ENCODE assay signal across 8 cellular contexts in genomic region chr10:87301466-87302115, GRCh38. TPM values are rescaled to one million over a fixed set of nuclear protein-coding genes. Genes with fewer than 3 reads are reported as not detected.
DNase-seq lines count a peak whose midpoint lies in the region; ATAC-seq and TF ChIP-seq lines count a peak whose summit lies in the region.
"Not testable (repeated sequence)": the region's sequence is repeated elsewhere in the genome, so short reads cannot be mapped to it uniquely, and the experiment has no call there.

No MANE protein-coding gene starts in this region.

- H3K36me3 ChIP-seq in cardiac muscle cell; parathyroid adenoma (ENCODE audit: control insufficient read depth, insufficient read depth, low read length): not testable (repeated sequence)

- H2AFZ ChIP-seq in parathyroid adenoma, result not testable (repeated sequence)

- not testable (repeated sequence) for H3K27ac ChIP-seq in cardiac muscle cell, parathyroid adenoma

- H3K9me3 ChIP-seq in cardiac muscle cell (ENCODE audit: low read depth); parathyroid adenoma (ENCODE audit: control insufficient read depth, low read length): not testable (repeated sequence)

- not testable (repeated sequence) for H3K4me2 ChIP-seq in parathyroid adenoma (ENCODE audit: low read length)

- H3K9ac ChIP-seq in parathyroid adenoma, result not testable (repeated sequence)

- H3K4me1 ChIP-seq in cardiac muscle cell (ENCODE audit: low read depth); parathyroid adenoma: not testable (repeated sequence)

- H3K27ac Mint-ChIP-seq in stimulated activated memory B cell treated with anti-CD40 and anti-IgM and Interleukin-4, amounts not matched to agents 10 μg/mL and 1 μg/mL and 100 μg/mL, for 72 hours, result not testable (repeated sequence)

- H3K36me3 Mint-ChIP-seq in stimulated activated memory B cell treated with anti-CD40 and anti-IgM and Interleukin-4, amounts not matched to agents 10 μg/mL and 1 μg/mL and 100 μg/mL, for 72 hours, result not testable (repeated sequence)

- not testable (repeated sequence) for H3K9me3 Mint-ChIP-seq in stimulated activated memory B cell treated with anti-CD40 and anti-IgM and Interleukin-4, amounts not matched to agents 10 μg/mL and 1 μg/mL and 100 μg/mL, for 72 hours

- not testable (repeated sequence) for H3K27me3 ChIP-seq in cardiac muscle cell; parathyroid adenoma (ENCODE audit: control insufficient read depth, insufficient read depth, low read length)

- not testable (repeated sequence) for H3K4me3 ChIP-seq in cardiac muscle cell; parathyroid adenoma (ENCODE audit: low read depth, low read length)

- ATAC-seq in GM21529 (IDR thresholded peaks at IDR 0.05; ENCODE audit: unreplicated experiment) (peak; percentile 92), HG03108 (IDR thresholded peaks at IDR 0.05; ENCODE audit: unreplicated experiment) (peak; percentile 93)
- ATAC-seq in activated CD4-positive, CD25-positive, alpha-beta regulatory T cell treated with anti-CD3 and anti-CD28 coated beads, Interleukin-2, amount 50 U/mL, for 24 hours, result peak; percentile 88 to 91
- peak; percentile 94 for ATAC-seq in stimulated activated memory B cell treated with anti-CD40 and anti-IgM and Interleukin-4, amounts not matched to agents 10 μg/mL and 1 μg/mL and 100 μg/mL, for 72 hours

- H3K4me1 Mint-ChIP-seq in stimulated activated memory B cell treated with anti-CD40 and anti-IgM and Interleukin-4, amounts not matched to agents 10 μg/mL and 1 μg/mL and 100 μg/mL, for 72 hours, result not testable (repeated sequence)

- H3K4me3 Mint-ChIP-seq in stimulated activated memory B cell treated with anti-CD40 and anti-IgM and Interleukin-4, amounts not matched to agents 10 μg/mL and 1 μg/mL and 100 μg/mL, for 72 hours, result not testable (repeated sequence)

- TF ChIP-seq CTCF in GM12873 (IDR thresholded peaks at IDR 0.05; ENCODE audit: insufficient read depth, low read depth, low read length, missing control alignments), result peak; percentile 16
- TF ChIP-seq CTCF in cardiac muscle cell (IDR thresholded peaks at IDR 0.05; ENCODE audit: low read depth, low read length), result peak; percentile 3
- TF ChIP-seq CTCF in parathyroid adenoma (IDR thresholded peaks at IDR 0.05), result peak; percentile 16

- H3K27me3 Mint-ChIP-seq in stimulated activated memory B cell treated with anti-CD40 and anti-IgM and Interleukin-4, amounts not matched to agents 10 μg/mL and 1 μg/mL and 100 μg/mL, for 72 hours, result not testable (repeated sequence)

- peak; percentile 34 for DNase-seq in activated gamma-delta T cell treated with Interleukin-2 at 50 U/mL for 16 hours
- DNase-seq in cardiac muscle cell (ENCODE audit: low read depth in 1 of 2, low spot score in 1 of 2), result not testable (repeated sequence)

- H3K79me2 ChIP-seq in parathyroid adenoma, result not testable (repeated sequence)

RNA-seq across cellular contexts. Expression of gene NUTM2D, which starts 56.0 kb away (rescaled TPM):
- total RNA-seq in cardiac muscle cell, result 8.7 and 10.5 TPM in 2 replicates
- polyA plus RNA-seq in cardiac muscle cell, result 0.11 and 0.78 TPM in 2 replicates
